ENCODE assay signal across 18 cellular contexts in genomic region chr18:79581911-79582310, GRCh38.
DNase-seq lines count a peak whose midpoint lies in the region; ATAC-seq, FAIRE-seq and TF ChIP-seq lines count a peak whose summit lies in the region.
"Had no signal": no experiment of that assay in that cellular context is flagged by ENCODE, and none has a peak within 500 bp of the region (broad histone marks: within the 10 kb centered on the region; RNA-seq: fewer than 3 reads in every experiment).

No MANE protein-coding gene starts in this region.

- H3K79me2 ChIP-seq in H1 (ENCODE audit: control insufficient read depth in 1 of 2, insufficient read depth in 2 of 2, low read length in 2 of 2) (no peaks in the 10 kb centered on the region), MM.1S (ENCODE audit: low read length) (no peaks in the 10 kb centered on the region)

- no peaks in the 10 kb centered on the region for H3K9me3 Mint-ChIP-seq in natural killer cell treated with Interleukin-12 subunit alpha and Interleukin-12 subunit beta and Interleukin-15 and Interleukin-18, amount 100 ng/mL, for 72 hours
- H3K9me3 Mint-ChIP-seq in natural killer cell, result no peaks in the 10 kb centered on the region

- no peak for TF ChIP-seq EP300 in H1 (IDR thresholded peaks at IDR 0.05; ENCODE audit: borderline replicate concordance in 1 of 2, low read depth in 2 of 2, low read length in 2 of 2)

- H3K9me3 ChIP-seq in H1 (ENCODE audit: insufficient read depth in 2 of 2, low read depth in 1 of 2, low read length in 1 of 2) (peaks cover 8 to 12% of the 10 kb centered on the region in 2 experiments; a peak in 2 of 4 replicates), mesenchymal stem cell (ENCODE audit: control insufficient read depth, low read length) (no peaks in the 10 kb centered on the region), MM.1S (replicated peaks; ENCODE audit: insufficient read depth, low read length) (no peaks in the 10 kb centered on the region)
- H3K9me3 ChIP-seq: Caco-2 had no signal

- H3K27me3 Mint-ChIP-seq in natural killer cell treated with Interleukin-12 subunit alpha and Interleukin-12 subunit beta and Interleukin-15 and Interleukin-18, amount 100 ng/mL, for 72 hours, result no peaks in the 10 kb centered on the region
- peaks cover 0 to 3% of the 10 kb centered on the region in 2 donors for H3K27me3 Mint-ChIP-seq in natural killer cell (ENCODE audit: low read depth in 2 of 2)

- H3K27ac ChIP-seq in H1 (ENCODE audit: low read depth, low read length) (no peak overlapping the region), mesenchymal stem cell (ENCODE audit: low read length, poor library complexity, severe bottlenecking) (no peak overlapping the region), MM.1S (ENCODE audit: low read length) (no peak overlapping the region)
- H3K27ac ChIP-seq: RWPE1 had no signal

- TF ChIP-seq POLR2A in H1 (IDR thresholded peaks at IDR 0.05; ENCODE audit: control extremely low read depth in 1 of 2, low read depth in 2 of 2, low read length in 2 of 2), result no peak
- TF ChIP-seq POLR2A in GM18505 (IDR thresholded peaks at IDR 0.05; ENCODE audit: borderline replicate concordance, extremely low read depth, insufficient read depth, insufficient read length), result no peak

- no peak overlapping the region for H2BK20ac ChIP-seq in H1 (ENCODE audit: low read length)

- H3K4me3 ChIP-seq in H1 (ENCODE audit: extremely low read depth in 1 of 4, insufficient read depth in 2 of 4, low read depth in 3 of 4, low read length in 4 of 4), result no peak overlapping the region
- no peak overlapping the region for H3K4me3 ChIP-seq in mesenchymal stem cell (ENCODE audit: insufficient read depth in 1 of 2, low read depth in 1 of 2, low read length in 2 of 2)
- no peak overlapping the region for H3K4me3 ChIP-seq in MM.1S (ENCODE audit: low read length)
- H3K4me3 ChIP-seq: K562 had no signal

- H3K9me2 ChIP-seq in MM.1S (replicated peaks; ENCODE audit: insufficient read depth, low read length), result no peaks in the 10 kb centered on the region

- ATAC-seq in natural killer cell treated with Interleukin-12 subunit alpha and Interleukin-12 subunit beta and Interleukin-15 and Interleukin-18, amount 100 ng/mL, for 72 hours, result no peak
- ATAC-seq in natural killer cell (no peak), GM18505 (IDR thresholded peaks at IDR 0.05; ENCODE audit: unreplicated experiment) (no peak)
- ATAC-seq: K562, PC-3 had no signal

- H3K36me3 Mint-ChIP-seq in natural killer cell treated with Interleukin-12 subunit alpha and Interleukin-12 subunit beta and Interleukin-15 and Interleukin-18, amount 100 ng/mL, for 72 hours, result no peaks in the 10 kb centered on the region
- no peaks in the 10 kb centered on the region for H3K36me3 Mint-ChIP-seq in natural killer cell

- no peaks in the 10 kb centered on the region; the same call in 1 of the 2 replicates for H3K23me2 ChIP-seq in H1 (ENCODE audit: low read depth, low read length)

- no peak overlapping the region for H3K4me3 Mint-ChIP-seq in natural killer cell treated with Interleukin-12 subunit alpha and Interleukin-12 subunit beta and Interleukin-15 and Interleukin-18, amount 100 ng/mL, for 72 hours
- H3K4me3 Mint-ChIP-seq in natural killer cell, result no peak overlapping the region
- H3K4me3 Mint-ChIP-seq: HFFc6 had no signal

- H2AK5ac ChIP-seq in H1 (ENCODE audit: low read depth, low read length) (no peak overlapping the region), mesenchymal stem cell (ENCODE audit: low read length, severe bottlenecking) (no peak overlapping the region)

- H3K4me1 ChIP-seq in H1 (replicated peaks in 1 of 4; ENCODE audit: control insufficient read depth in 3 of 4, insufficient read depth in 4 of 4, low read length in 3 of 4) (no peaks in the 10 kb centered on the region), mesenchymal stem cell (ENCODE audit: control insufficient read depth, insufficient read depth, low read depth, low read length) (peaks cover 6% of the 10 kb centered on the region), MM.1S (ENCODE audit: low read length) (no peaks in the 10 kb centered on the region)
- H3K4me1 ChIP-seq: Caco-2 had no signal

- H3K36me3 ChIP-seq in H1 (ENCODE audit: control insufficient read depth in 2 of 4, insufficient read depth in 4 of 4, low read length in 3 of 4), result no peaks in the 10 kb centered on the region
- no peaks in the 10 kb centered on the region for H3K36me3 ChIP-seq in mesenchymal stem cell (ENCODE audit: control insufficient read depth in 1 of 2, insufficient read depth in 2 of 2, low read depth in 1 of 2, low read length in 2 of 2)
- H3K36me3 ChIP-seq in MM.1S (replicated peaks; ENCODE audit: insufficient read depth, low read length), result no peaks in the 10 kb centered on the region

- peak; percentile 2 for DNase-seq in natural killer cell treated with Interleukin-12 subunit alpha and Interleukin-12 subunit beta and Interleukin-15 and Interleukin-18, amount 100 ng/mL, for 72 hours (ENCODE audit: low spot score)
- no peak for DNase-seq in natural killer cell
- DNase-seq in H1 (ENCODE audit: low read depth in 1 of 2, low spot score in 2 of 2), result no peak
- no peak for DNase-seq in mesenchymal stem cell
- DNase-seq in MM.1S, result no peak
- DNase-seq in stimulated activated naive CD4-positive, alpha-beta T cell (lab: John Stamatoyannopoulos, UW), result no peak
- DNase-seq: Caco-2, EL, HFFc6, NCI-H1436 treated with DMSO at 0.1 percent for 48 hours, NCI-H2029 treated with DMSO at 0.1 percent for 48 hours, NCI-H774, PC-3 had no signal

- H2BK12ac ChIP-seq in H1 (ENCODE audit: low read depth, low read length) (no peak overlapping the region), mesenchymal stem cell (ENCODE audit: low read length in 2 of 2) (no peak overlapping the region)

- FAIRE-seq in H1 (lab: Jason Lieb, UNC), result no peak
- FAIRE-seq: GM19239, H54, K562 had no signal

- intact Hi-C loops in natural killer cell (cut with micrococcal nuclease), result no loop called here

- no peaks in the 10 kb centered on the region for H3F3A ChIP-seq in MM.1S (ENCODE audit: insufficient read depth, low read length)

- H3K4me1 Mint-ChIP-seq in natural killer cell treated with Interleukin-12 subunit alpha and Interleukin-12 subunit beta and Interleukin-15 and Interleukin-18, amount 100 ng/mL, for 72 hours (ENCODE audit: low read depth in 2 of 2), result no peaks in the 10 kb centered on the region
- H3K4me1 Mint-ChIP-seq in natural killer cell, result no peaks in the 10 kb centered on the region

- H3K79me1 ChIP-seq in H1 (ENCODE audit: low read depth, low read length) (no peaks in the 10 kb centered on the region), mesenchymal stem cell (replicated peaks; ENCODE audit: low read length, poor library complexity, severe bottlenecking) (no peaks in the 10 kb centered on the region)

- H3K14ac ChIP-seq in H1 (ENCODE audit: insufficient read length) (no peak overlapping the region), mesenchymal stem cell (ENCODE audit: low read length in 2 of 2) (no peak overlapping the region)

- H2BK5ac ChIP-seq in H1 (ENCODE audit: low read depth, low read length) (no peak overlapping the region), mesenchymal stem cell (ENCODE audit: low read depth, low read length, poor library complexity, severe bottlenecking) (no peak overlapping the region)

- H3K27me3 ChIP-seq in H1 (replicated peaks in 1 of 4; ENCODE audit: control insufficient read depth in 3 of 4, extremely low read depth in 1 of 4, insufficient read depth in 3 of 4, low read length in 3 of 4) (no peaks in the 10 kb centered on the region), mesenchymal stem cell (ENCODE audit: control insufficient read depth in 1 of 2, insufficient read depth in 1 of 2, low read length in 2 of 2) (peaks cover 0 to 65% of the 10 kb centered on the region in 2 experiments), MM.1S (replicated peaks; ENCODE audit: insufficient read depth, low read length) (no peaks in the 10 kb centered on the region)

- TF ChIP-seq RAD21 in H1 (IDR thresholded peaks at IDR 0.05 in 1 of 2, conservative IDR thresholded peaks at IDR 0.05 in 1 of 2; ENCODE audit: low read depth in 2 of 2, low read length in 2 of 2), result no peak

- WGBS in H1 (ENCODE audit: extremely low coverage in 1 of 2, insufficient coverage in 1 of 2, insufficient read length in 1 of 2, insufficient replicate concordance in 2 of 2, low coverage in 1 of 2, low lambda C conversion rate in 2 of 2, missing lambda C conversion rate in 1 of 2), 2 experiments, result 97% methylated on average over 8 of the region's 8 CpGs; no CpG with 5 or more reads in 1 of the 2 experiments
- 96% methylated on average over 8 of the region's 8 CpGs for WGBS in mesenchymal stem cell

- no peak overlapping the region for H3K56ac ChIP-seq in H1 (replicated peaks; ENCODE audit: insufficient read length, low read depth, low read length)

- CTCF ChIA-PET in H1 (lab: Charles Lee; ENCODE audit: partially characterized antibody), result no interaction called here

- no peak overlapping the region for H3K4ac ChIP-seq in H1 (replicated peaks; ENCODE audit: insufficient read length, low read depth, low read length)
- H3K4ac ChIP-seq in mesenchymal stem cell (ENCODE audit: low read depth in 1 of 2, low read length in 2 of 2), result no peak overlapping the region

- TF ChIP-seq CTCF in natural killer cell (IDR thresholded peaks at IDR 0.05) (no peak), H1 (IDR thresholded peaks at IDR 0.05; ENCODE audit: control extremely low read depth in 1 of 3, insufficient read depth in 1 of 3, low read depth in 1 of 3, low read length in 3 of 3) (no peak), MM.1S (IDR thresholded peaks at IDR 0.05; ENCODE audit: low read length) (no peak)

- H4K8ac ChIP-seq in H1 (ENCODE audit: extremely low read depth, insufficient read depth, low read length) (peak overlapping the region; percentile 14; the same call in 1 of the 2 replicates), mesenchymal stem cell (ENCODE audit: low read length) (no peak overlapping the region)

- no peak overlapping the region for H3K27ac Mint-ChIP-seq in natural killer cell treated with Interleukin-12 subunit alpha and Interleukin-12 subunit beta and Interleukin-15 and Interleukin-18, amount 100 ng/mL, for 72 hours
- no peak overlapping the region for H3K27ac Mint-ChIP-seq in natural killer cell
- H3K27ac Mint-ChIP-seq: HFFc6 had no signal

- no peak overlapping the region for H2BK15ac ChIP-seq in H1 (ENCODE audit: low read length)
- H2BK15ac ChIP-seq in mesenchymal stem cell (ENCODE audit: low read depth, poor library complexity, severe bottlenecking), result no peak overlapping the region

- H3K4me2 ChIP-seq in H1 (ENCODE audit: insufficient read depth in 1 of 2, low read depth in 2 of 2, low read length in 2 of 2), result no peak overlapping the region
- H3K4me2 ChIP-seq in mesenchymal stem cell (ENCODE audit: low read length, poor library complexity, severe bottlenecking), result no peak overlapping the region
- H3K4me2 ChIP-seq in MM.1S (ENCODE audit: low read depth, low read length), result no peak overlapping the region

- H2BK120ac ChIP-seq in H1 (replicated peaks; ENCODE audit: low read depth, low read length) (no peak overlapping the region), mesenchymal stem cell (ENCODE audit: low read depth, low read length) (no peak overlapping the region)

- H4K91ac ChIP-seq in H1 (replicated peaks; ENCODE audit: insufficient read length, low read length) (no peak overlapping the region), mesenchymal stem cell (ENCODE audit: low read length) (peak overlapping the region; percentile 32)

- peaks cover 0 to 6% of the 10 kb centered on the region in 2 experiments for H4K20me1 ChIP-seq in H1 (replicated peaks in 1 of 2; ENCODE audit: control insufficient read depth in 1 of 2, insufficient read depth in 2 of 2, low read length in 2 of 2)
- H4K20me1 ChIP-seq in MM.1S (ENCODE audit: insufficient read depth, low read length), result no peaks in the 10 kb centered on the region

- no peak overlapping the region for H4K5ac ChIP-seq in H1 (ENCODE audit: insufficient read length, low read depth, low read length)

- H2AFZ ChIP-seq in H1 (ENCODE audit: low read length), result no peak overlapping the region
- H2AFZ ChIP-seq in mesenchymal stem cell (ENCODE audit: low read depth, low read length), result no peak overlapping the region
- H2AFZ ChIP-seq in MM.1S (ENCODE audit: low read length), result no peak overlapping the region

- no peak overlapping the region for H3K23ac ChIP-seq in H1 (ENCODE audit: insufficient read length)
- no peak overlapping the region for H3K23ac ChIP-seq in mesenchymal stem cell (ENCODE audit: low read length in 2 of 2)

- H3K18ac ChIP-seq in H1 (ENCODE audit: extremely low read depth, low read length) (no peak overlapping the region), mesenchymal stem cell (ENCODE audit: low read depth in 1 of 2, low read length in 2 of 2) (no peak overlapping the region)

- POLR2A ChIA-PET in H1 (lab: Charles Lee; ENCODE audit: partially characterized antibody), result interaction anchor here (0.6 kb wide), 1 partner anchor 584 kb away, joined by 3 read pairs; no protein-coding TSS in a partner anchor

- no peak overlapping the region for H3K9ac ChIP-seq in H1 (replicated peaks in 1 of 4; ENCODE audit: extremely low read depth in 1 of 4, low read depth in 3 of 4, low read length in 3 of 4)
- H3K9ac ChIP-seq in mesenchymal stem cell (ENCODE audit: low read length), result no peak overlapping the region
- H3K9ac ChIP-seq in MM.1S (ENCODE audit: low read length), result no peak overlapping the region
